ENCODE assay signal across 11 cellular contexts in the genomic region with DNA sequence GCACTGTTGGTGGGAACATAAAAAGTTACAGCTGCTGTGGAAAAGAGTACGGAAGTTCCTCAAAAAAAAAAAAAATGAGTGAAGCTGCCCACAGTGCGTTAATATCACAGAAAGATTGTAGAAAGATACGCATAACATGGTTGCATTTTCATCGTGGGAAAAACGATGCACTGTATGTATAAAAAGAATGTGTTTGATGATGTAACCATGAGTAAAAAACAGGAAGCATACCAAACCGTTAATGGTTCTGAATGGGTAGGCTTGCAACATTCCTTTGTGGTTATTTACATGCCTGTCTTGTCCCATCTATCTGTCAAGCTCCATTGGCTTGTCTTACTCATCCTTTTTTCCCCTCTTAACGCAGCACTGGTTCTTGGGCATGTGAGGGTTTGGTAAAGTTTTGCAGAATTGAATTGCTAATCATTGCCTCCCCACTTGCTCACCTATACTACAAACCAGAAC. TPM values are rescaled to one million over a fixed set of nuclear protein-coding genes. Genes with fewer than 3 reads are reported as not detected.
A peak's percentile ranks its signal among the peaks of the same experiment; 100 is the strongest.
DNase-seq lines count a peak whose midpoint lies in the region; ATAC-seq, FAIRE-seq and TF ChIP-seq lines count a peak whose summit lies in the region.
"Had no signal": no experiment of that assay in that cellular context is flagged by ENCODE, and none has a peak within 500 bp of the region (broad histone marks: within the 10 kb centered on the region; RNA-seq: fewer than 3 reads in every experiment).

No MANE protein-coding gene starts in this region.

- no peak for ATAC-seq in HG03460 (IDR thresholded peaks at IDR 0.05; ENCODE audit: unreplicated experiment)

- DNase-seq in DMS53 treated with DMSO at 0.1 percent for 48 hours (lab: John Stamatoyannopoulos, UW; ENCODE audit: unreplicated experiment) (peak; percentile 17), NCI-H226 (peak; percentile 93), bronchial epithelial cell (ENCODE audit: low read depth) (peak; percentile 97), non-pigmented ciliary epithelial cell (ENCODE audit: low read depth) (peak; percentile 95), NCI-H2029 (lab: John Stamatoyannopoulos, UW) (no peak), iPS-NIHi11 (ENCODE audit: low spot score) (no peak)
- DNase-seq in activated CD8-positive, alpha-beta memory T cell treated with anti-CD3 and anti-CD28 coated beads for 24 hours: no peak
- DNase-seq: activated CD4-positive, alpha-beta T cell treated with anti-CD3 and anti-CD28 coated beads, Interleukin-2, amount 50 U/mL, for 4 hours; kidney; NCI-H526 treated with DMSO at 0.1 percent for 48 hours had no signal

- TF ChIP-seq CTCF in bronchial epithelial cell (IDR thresholded peaks at IDR 0.05; ENCODE audit: insufficient read depth, low read length, severe bottlenecking): no peak

- no peak for FAIRE-seq in bronchial epithelial cell (lab: Jason Lieb, UNC)
- FAIRE-seq: kidney had no signal

- H3K27me3 ChIP-seq in bronchial epithelial cell (ENCODE audit: control insufficient read depth, insufficient read depth, low read length): no peaks in the 10 kb centered on the region

- no peak overlapping the region for H3K4me3 ChIP-seq in bronchial epithelial cell (ENCODE audit: low read depth, low read length)

- no peaks in the 10 kb centered on the region for H3K36me3 ChIP-seq in bronchial epithelial cell (ENCODE audit: control insufficient read depth, insufficient read depth, low read length)

RNA-seq across cellular contexts. Expression of gene DKK3, which starts 33.8 kb away (rescaled TPM):
- total RNA-seq in bronchial epithelial cell: 72.4 and 134 TPM in 2 replicates

Comparison
In these comparisons a context has a peak if more than half of its experiments do, and no peak if none do; other contexts are left out.
1. DNase-seq: peak in DMS53 treated with DMSO at 0.1 percent for 48 hours (single experiment), NCI-H226 (single experiment), bronchial epithelial cell (single experiment) and non-pigmented ciliary epithelial cell (single experiment); none in NCI-H2029 (single experiment), activated CD8-positive, alpha-beta memory T cell treated with anti-CD3 and anti-CD28 coated beads for 24 hours (single experiment) and iPS-NIHi11 (single experiment).